In genomic region chr14:63308723-63309317, GRCh38 we compare ENCODE assay signal across 8 cellular contexts. TPM values are rescaled to one million over a fixed set of nuclear protein-coding genes. Genes with fewer than 3 reads are reported as not detected.
DNase-seq lines count a peak whose midpoint lies in the region; ATAC-seq and TF ChIP-seq lines count a peak whose summit lies in the region.

No MANE protein-coding gene starts in this region.

- H3K9me3 Mint-ChIP-seq in progenitor cell of endocrine pancreas (ENCODE audit: low read depth), result peaks cover 3% of the 10 kb centered on the region

- no peak overlapping the region for H3K4me3 Mint-ChIP-seq in progenitor cell of endocrine pancreas (ENCODE audit: low read depth)

- no peak overlapping the region for H3K4me3 ChIP-seq in KMS-11 (IDR thresholded peaks at IDR 0.05; ENCODE audit: insufficient read depth, low read depth, low read length)
- H3K4me3 ChIP-seq in astrocyte of the spinal cord (ENCODE audit: low read depth, low read length), result no peak overlapping the region

- no peak overlapping the region for H2AFZ ChIP-seq in KMS-11 (ENCODE audit: low read depth)

- no peaks in the 10 kb centered on the region for H3K4me1 ChIP-seq in KMS-11 (ENCODE audit: low read depth, poor library complexity, severe bottlenecking)

- H3K36me3 ChIP-seq in KMS-11 (ENCODE audit: insufficient read depth), result no peaks in the 10 kb centered on the region

- H3K9ac ChIP-seq in KMS-11, result no peak overlapping the region

- H3K27me3 ChIP-seq in KMS-11 (ENCODE audit: insufficient read depth, low read depth), result no peaks in the 10 kb centered on the region

- H4K20me1 ChIP-seq in KMS-11 (ENCODE audit: insufficient read depth), result no peaks in the 10 kb centered on the region

- no peak for ATAC-seq in GM19452 (IDR thresholded peaks at IDR 0.05; ENCODE audit: unreplicated experiment)
- no peak for ATAC-seq in GM19455 (IDR thresholded peaks at IDR 0.05; ENCODE audit: unreplicated experiment)

- no peak overlapping the region for H3K4me2 ChIP-seq in KMS-11

- no peaks in the 10 kb centered on the region for H3K36me3 Mint-ChIP-seq in progenitor cell of endocrine pancreas (ENCODE audit: insufficient read depth)

- no peak overlapping the region for H3K27ac ChIP-seq in KMS-11

- no peak overlapping the region for H3K27ac Mint-ChIP-seq in progenitor cell of endocrine pancreas

- TF ChIP-seq CTCF in KMS-11 (conservative IDR thresholded peaks at IDR 0.05; ENCODE audit: low read depth, low read length) (peak; percentile 35; the same call in 1 of the 2 replicates), astrocyte of the spinal cord (IDR thresholded peaks at IDR 0.05; ENCODE audit: low read depth, low read length) (peak; percentile 76), progenitor cell of endocrine pancreas (IDR thresholded peaks at IDR 0.05; ENCODE audit: unreplicated experiment) (peak; percentile 88)

- no peaks in the 10 kb centered on the region for H3K79me2 ChIP-seq in KMS-11 (ENCODE audit: insufficient read depth, low read depth)

- peaks cover 3% of the 10 kb centered on the region for H3K4me1 Mint-ChIP-seq in progenitor cell of endocrine pancreas (ENCODE audit: low read depth)

- DNase-seq in activated CD4-positive, alpha-beta T cell treated with anti-CD3 and anti-CD28 coated beads, Interleukin-2, amount 50 U/mL, for 1 hour, result peak; percentile 2
- no peak for DNase-seq in activated CD4-positive, alpha-beta T cell treated with anti-CD3 and anti-CD28 coated beads for 4 hours
- DNase-seq in astrocyte of the spinal cord (ENCODE audit: low read depth, low spot score) (no peak), progenitor cell of endocrine pancreas (ENCODE audit: low spot score, unreplicated experiment) (no peak), occipital lobe (lab: John Stamatoyannopoulos, UW) (no peak)

- in situ Hi-C loops in astrocyte of the spinal cord (cut with HindIII; ENCODE audit: low sequenced_read_pairs), result no loop called here

- H3K27me3 Mint-ChIP-seq in progenitor cell of endocrine pancreas, result peaks cover 17% of the 10 kb centered on the region

RNA-seq across cellular contexts. Expression of gene GPHB5, which starts 9.9 kb away (rescaled TPM):
- not detected in 2 replicates for total RNA-seq in progenitor cell of endocrine pancreas
- not detected for total RNA-seq in occipital lobe

Comparison
In these comparisons a context has a peak if more than half of its experiments do, and no peak if none do; other contexts are left out.
1. CTCF ChIP-seq: peak in every context shown above with its lines; median percentile 88 in progenitor cell of endocrine pancreas; 76 in astrocyte of the spinal cord; 35 in KMS-11.